Comparison of ENCODE assay signal across 19 cellular contexts in the genomic region with DNA sequence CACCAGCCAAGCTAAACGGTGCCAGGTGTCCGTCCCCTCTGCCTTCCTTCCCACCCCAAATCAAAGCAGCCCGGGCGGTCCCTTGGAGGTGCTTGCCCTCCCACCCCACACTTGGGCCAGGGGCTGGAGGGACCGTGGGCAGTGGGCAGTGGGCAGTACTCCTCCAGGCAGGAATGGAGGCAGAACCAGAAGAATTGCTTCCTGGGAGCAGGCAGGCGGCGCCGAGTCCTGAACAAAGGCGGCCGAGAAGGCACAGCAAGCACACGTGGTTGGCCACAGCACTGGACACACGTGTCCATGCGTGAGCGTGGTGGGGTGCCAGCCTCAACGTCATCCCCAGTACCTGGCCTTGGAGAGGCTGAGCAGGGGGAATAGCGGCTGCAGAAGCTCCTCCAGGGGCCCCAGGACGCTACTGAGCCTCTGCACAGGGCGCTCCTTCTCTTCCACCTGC. TPM values are rescaled to one million over a fixed set of nuclear protein-coding genes. Genes with fewer than 3 reads are reported as not detected.
"Had no signal": no experiment of that assay in that cellular context is flagged by ENCODE, and none has a peak within 500 bp of the region (broad histone marks: within the 10 kb centered on the region; RNA-seq: fewer than 3 reads in every experiment).

No MANE protein-coding gene starts in this region.

- H3K27ac ChIP-seq: adrenal gland, SJCRH30 had no signal

- H3K4me3 ChIP-seq: adrenal gland, SJCRH30 had no signal

- DNase-seq: activated CD4-positive, alpha-beta T cell treated with anti-CD3 and anti-CD28 coated beads for 4 hours; activated CD8-positive, alpha-beta T cell treated with anti-CD3 and anti-CD28 coated beads for 36 hours; activated naive CD8-positive, alpha-beta T cell treated with anti-CD3 and anti-CD28 coated beads, Interleukin-2, amount 10 ng/mL, durations not matched to agents 7 days and 5 days; activated T-cell treated with anti-CD3 and anti-CD28 coated beads, Interleukin-2, amount 50 U/mL, for 1 hour; anterior cingulate cortex; caudate nucleus; Kasumi-1; KBM-7; NCI-H1105 treated with DMSO at 0.1 percent for 48 hours; NCI-H1436 treated with DMSO at 0.1 percent for 48 hours; NCI-H187; NCI-H2081; NCI-H446; NCI-H524; PC-3; SJCRH30; SW 1271 had no signal

- H3K36me3 ChIP-seq: adrenal gland, SJCRH30 had no signal

- H3K27me3 ChIP-seq: SJCRH30 had no signal

- H3K4me1 ChIP-seq: adrenal gland, SJCRH30 had no signal

- H3K9me3 ChIP-seq: adrenal gland, SJCRH30 had no signal

RNA-seq across cellular contexts. Expression of a gene that starts 48.4 kb away (rescaled TPM):
- total RNA-seq: activated CD8-positive, alpha-beta T cell treated with anti-CD3 and anti-CD28 coated beads for 36 hours; activated naive CD8-positive, alpha-beta T cell treated with anti-CD3 and anti-CD28 coated beads, Interleukin-2, amount 10 ng/mL, durations not matched to agents 7 days and 5 days; adrenal gland; PC-3; RPMI7951; SJCRH30 had no signal
